1 cellular context compared by ENCODE assay signal in the genomic region with DNA sequence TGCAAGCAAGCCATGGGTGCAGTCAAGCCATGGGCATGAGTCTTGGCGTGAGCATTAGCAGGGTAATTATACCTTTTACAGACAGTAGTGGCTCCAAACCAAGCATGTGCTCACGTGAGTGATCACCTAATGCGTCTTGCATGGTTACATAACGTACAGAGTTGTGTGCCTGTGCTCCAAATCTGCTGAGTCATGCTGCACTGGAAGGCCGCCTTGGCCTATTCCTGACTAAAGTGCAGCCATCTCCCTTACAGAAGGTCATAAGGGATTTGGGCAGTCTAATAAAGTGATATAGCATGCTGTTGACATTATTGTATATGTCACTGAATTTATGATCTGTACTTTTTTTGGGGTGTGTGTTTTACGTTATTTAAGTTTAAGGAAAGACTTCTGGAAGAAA.
TF ChIP-seq lines count a peak whose summit lies in the region.

No MANE protein-coding gene starts in this region.

TF ChIP-seq in liver, 16 proteins besides CTCF, POLR2A, EP300 and RAD21 (continued from another document):
- TF ChIP-seq, protein P1, sequence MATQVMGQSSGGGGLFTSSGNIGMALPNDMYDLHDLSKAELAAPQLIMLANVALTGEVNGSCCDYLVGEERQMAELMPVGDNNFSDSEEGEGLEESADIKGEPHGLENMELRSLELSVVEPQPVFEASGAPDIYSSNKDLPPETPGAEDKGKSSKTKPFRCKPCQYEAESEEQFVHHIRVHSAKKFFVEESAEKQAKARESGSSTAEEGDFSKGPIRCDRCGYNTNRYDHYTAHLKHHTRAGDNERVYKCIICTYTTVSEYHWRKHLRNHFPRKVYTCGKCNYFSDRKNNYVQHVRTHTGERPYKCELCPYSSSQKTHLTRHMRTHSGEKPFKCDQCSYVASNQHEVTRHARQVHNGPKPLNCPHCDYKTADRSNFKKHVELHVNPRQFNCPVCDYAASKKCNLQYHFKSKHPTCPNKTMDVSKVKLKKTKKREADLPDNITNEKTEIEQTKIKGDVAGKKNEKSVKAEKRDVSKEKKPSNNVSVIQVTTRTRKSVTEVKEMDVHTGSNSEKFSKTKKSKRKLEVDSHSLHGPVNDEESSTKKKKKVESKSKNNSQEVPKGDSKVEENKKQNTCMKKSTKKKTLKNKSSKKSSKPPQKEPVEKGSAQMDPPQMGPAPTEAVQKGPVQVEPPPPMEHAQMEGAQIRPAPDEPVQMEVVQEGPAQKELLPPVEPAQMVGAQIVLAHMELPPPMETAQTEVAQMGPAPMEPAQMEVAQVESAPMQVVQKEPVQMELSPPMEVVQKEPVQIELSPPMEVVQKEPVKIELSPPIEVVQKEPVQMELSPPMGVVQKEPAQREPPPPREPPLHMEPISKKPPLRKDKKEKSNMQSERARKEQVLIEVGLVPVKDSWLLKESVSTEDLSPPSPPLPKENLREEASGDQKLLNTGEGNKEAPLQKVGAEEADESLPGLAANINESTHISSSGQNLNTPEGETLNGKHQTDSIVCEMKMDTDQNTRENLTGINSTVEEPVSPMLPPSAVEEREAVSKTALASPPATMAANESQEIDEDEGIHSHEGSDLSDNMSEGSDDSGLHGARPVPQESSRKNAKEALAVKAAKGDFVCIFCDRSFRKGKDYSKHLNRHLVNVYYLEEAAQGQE (IDR thresholded peaks at IDR 0.05): no peak
- no peak for TF ChIP-seq TAF1 (conservative IDR thresholded peaks at IDR 0.05)
- TF ChIP-seq FOXA2 (IDR thresholded peaks at IDR 0.05): no peak
- peak; percentile 17 for TF ChIP-seq SP1 (IDR thresholded peaks at IDR 0.05)
- TF ChIP-seq EGR1 (IDR thresholded peaks at IDR 0.05; ENCODE audit: low read depth in 2 of 2): no peak
- TF ChIP-seq, protein P2, sequence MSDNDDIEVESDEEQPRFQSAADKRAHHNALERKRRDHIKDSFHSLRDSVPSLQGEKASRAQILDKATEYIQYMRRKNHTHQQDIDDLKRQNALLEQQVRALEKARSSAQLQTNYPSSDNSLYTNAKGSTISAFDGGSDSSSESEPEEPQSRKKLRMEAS (IDR thresholded peaks at IDR 0.05): peak; percentile 54
TF ChIP-seq in liver: peak in this region for 6.
